ENCODE assay signal across 1 cellular context in the genomic region with DNA sequence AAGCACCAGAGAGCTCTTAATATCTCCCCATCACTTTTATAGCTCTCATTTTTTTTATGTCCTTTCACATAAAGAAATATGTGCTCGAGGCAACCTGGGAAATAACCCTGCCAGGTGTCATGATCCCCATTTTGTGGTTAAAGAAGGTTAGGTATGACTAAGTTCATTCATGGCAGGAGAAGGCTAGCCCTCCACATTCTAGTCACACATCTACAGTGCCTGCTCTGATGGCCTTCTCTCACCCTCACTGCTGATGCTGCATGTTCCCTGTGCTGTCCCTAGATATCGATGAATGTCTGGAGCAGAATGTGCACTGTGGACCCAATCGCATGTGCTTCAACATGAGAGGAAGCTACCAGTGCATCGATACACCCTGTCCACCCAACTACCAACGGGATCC.
TF ChIP-seq lines count a peak whose summit lies in the region.

No MANE protein-coding gene starts in this region.

TF ChIP-seq in GM23338, 12 proteins besides CTCF, POLR2A, EP300 and RAD21 (continued from another document):
- TF ChIP-seq CREB1 (CRISPR knock-in tag; IDR thresholded peaks at IDR 0.05; ENCODE audit: low read depth) = no peak
- TF ChIP-seq JUNB (IDR thresholded peaks at IDR 0.05; ENCODE audit: unreplicated experiment) = no peak
- no peak for TF ChIP-seq POLR2AphosphoS5 (IDR thresholded peaks at IDR 0.05; ENCODE audit: low read depth)
- no peak for TF ChIP-seq NANOG (IDR thresholded peaks at IDR 0.05; ENCODE audit: borderline replicate concordance)
- TF ChIP-seq, protein P1, sequence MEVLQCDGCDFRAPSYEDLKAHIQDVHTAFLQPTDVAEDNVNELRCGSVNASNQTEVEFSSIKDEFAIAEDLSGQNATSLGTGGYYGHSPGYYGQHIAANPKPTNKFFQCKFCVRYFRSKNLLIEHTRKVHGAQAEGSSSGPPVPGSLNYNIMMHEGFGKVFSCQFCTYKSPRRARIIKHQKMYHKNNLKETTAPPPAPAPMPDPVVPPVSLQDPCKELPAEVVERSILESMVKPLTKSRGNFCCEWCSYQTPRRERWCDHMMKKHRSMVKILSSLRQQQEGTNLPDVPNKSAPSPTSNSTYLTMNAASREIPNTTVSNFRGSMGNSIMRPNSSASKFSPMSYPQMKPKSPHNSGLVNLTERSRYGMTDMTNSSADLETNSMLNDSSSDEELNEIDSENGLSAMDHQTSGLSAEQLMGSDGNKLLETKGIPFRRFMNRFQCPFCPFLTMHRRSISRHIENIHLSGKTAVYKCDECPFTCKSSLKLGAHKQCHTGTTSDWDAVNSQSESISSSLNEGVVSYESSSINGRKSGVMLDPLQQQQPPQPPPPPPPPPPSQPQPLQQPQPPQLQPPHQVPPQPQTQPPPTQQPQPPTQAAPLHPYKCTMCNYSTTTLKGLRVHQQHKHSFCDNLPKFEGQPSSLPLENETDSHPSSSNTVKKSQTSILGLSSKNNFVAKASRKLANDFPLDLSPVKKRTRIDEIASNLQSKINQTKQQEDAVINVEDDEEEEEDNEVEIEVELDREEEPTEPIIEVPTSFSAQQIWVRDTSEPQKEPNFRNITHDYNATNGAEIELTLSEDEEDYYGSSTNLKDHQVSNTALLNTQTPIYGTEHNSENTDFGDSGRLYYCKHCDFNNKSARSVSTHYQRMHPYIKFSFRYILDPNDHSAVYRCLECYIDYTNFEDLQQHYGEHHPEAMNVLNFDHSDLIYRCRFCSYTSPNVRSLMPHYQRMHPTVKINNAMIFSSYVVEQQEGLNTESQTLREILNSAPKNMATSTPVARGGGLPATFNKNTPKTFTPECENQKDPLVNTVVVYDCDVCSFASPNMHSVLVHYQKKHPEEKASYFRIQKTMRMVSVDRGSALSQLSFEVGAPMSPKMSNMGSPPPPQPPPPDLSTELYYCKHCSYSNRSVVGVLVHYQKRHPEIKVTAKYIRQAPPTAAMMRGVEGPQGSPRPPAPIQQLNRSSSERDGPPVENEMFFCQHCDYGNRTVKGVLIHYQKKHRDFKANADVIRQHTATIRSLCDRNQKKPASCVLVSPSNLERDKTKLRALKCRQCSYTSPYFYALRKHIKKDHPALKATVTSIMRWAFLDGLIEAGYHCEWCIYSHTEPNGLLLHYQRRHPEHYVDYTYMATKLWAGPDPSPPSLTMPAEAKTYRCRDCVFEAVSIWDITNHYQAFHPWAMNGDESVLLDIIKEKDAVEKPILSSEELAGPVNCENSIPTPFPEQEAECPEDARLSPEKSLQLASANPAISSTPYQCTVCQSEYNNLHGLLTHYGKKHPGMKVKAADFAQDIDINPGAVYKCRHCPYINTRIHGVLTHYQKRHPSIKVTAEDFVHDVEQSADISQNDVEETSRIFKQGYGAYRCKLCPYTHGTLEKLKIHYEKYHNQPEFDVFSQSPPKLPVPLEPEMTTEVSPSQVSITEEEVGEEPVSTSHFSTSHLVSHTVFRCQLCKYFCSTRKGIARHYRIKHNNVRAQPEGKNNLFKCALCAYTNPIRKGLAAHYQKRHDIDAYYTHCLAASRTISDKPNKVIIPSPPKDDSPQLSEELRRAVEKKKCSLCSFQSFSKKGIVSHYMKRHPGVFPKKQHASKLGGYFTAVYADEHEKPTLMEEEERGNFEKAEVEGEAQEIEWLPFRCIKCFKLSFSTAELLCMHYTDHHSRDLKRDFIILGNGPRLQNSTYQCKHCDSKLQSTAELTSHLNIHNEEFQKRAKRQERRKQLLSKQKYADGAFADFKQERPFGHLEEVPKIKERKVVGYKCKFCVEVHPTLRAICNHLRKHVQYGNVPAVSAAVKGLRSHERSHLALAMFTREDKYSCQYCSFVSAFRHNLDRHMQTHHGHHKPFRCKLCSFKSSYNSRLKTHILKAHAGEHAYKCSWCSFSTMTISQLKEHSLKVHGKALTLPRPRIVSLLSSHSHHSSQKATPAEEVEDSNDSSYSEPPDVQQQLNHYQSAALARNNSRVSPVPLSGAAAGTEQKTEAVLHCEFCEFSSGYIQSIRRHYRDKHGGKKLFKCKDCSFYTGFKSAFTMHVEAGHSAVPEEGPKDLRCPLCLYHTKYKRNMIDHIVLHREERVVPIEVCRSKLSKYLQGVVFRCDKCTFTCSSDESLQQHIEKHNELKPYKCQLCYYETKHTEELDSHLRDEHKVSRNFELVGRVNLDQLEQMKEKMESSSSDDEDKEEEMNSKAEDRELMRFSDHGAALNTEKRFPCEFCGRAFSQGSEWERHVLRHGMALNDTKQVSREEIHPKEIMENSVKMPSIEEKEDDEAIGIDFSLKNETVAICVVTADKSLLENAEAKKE (CRISPR knock-in tag; IDR thresholded peaks at IDR 0.05) = no peak
